In genomic region chr3:134313839-134314587, GRCh38 we compare ENCODE assay signal across 8 cellular contexts.
DNase-seq lines count a peak whose midpoint lies in the region; ATAC-seq and TF ChIP-seq lines count a peak whose summit lies in the region.

No MANE protein-coding gene starts in this region.

- H3K27ac ChIP-seq in H9 (ENCODE audit: insufficient read length, low read depth, low read length), result no peak overlapping the region
- peak overlapping the region; percentile 88 to 94 for H3K27ac ChIP-seq in breast epithelium
- no peak overlapping the region for H3K27ac ChIP-seq in iPS-18a (ENCODE audit: low read length)
- no peak overlapping the region for H3K27ac ChIP-seq in CD4-positive, alpha-beta T cell (ENCODE audit: low read depth, low read length)

- H3K4me2 ChIP-seq in H9 (ENCODE audit: insufficient read depth, insufficient read length, low read length) (peak overlapping the region; percentile 59), skeletal muscle satellite cell (ENCODE audit: low read length) (peak overlapping the region; percentile 84)

- H2AFZ ChIP-seq in H9 (ENCODE audit: low read length), result no peak overlapping the region

- peak overlapping the region; percentile 55 for H4K5ac ChIP-seq in H9 (ENCODE audit: insufficient read length, low read depth, low read length)

- H3K79me1 ChIP-seq in H9 (ENCODE audit: insufficient read depth, low read depth, low read length, poor library complexity, severe bottlenecking), result no peaks in the 10 kb centered on the region

- peaks cover 34% of the 10 kb centered on the region for H3K27me3 Mint-ChIP-seq in H9 (ENCODE audit: low read depth)
- H3K27me3 Mint-ChIP-seq in CD4-positive, alpha-beta T cell, result peaks cover 36% of the 10 kb centered on the region
- peaks cover 27% of the 10 kb centered on the region for H3K27me3 Mint-ChIP-seq in activated CD8-positive, alpha-beta T cell treated with anti-CD3 and anti-CD28 coated beads for 36 hours

- TF ChIP-seq CTCF in H9 (conservative IDR thresholded peaks at IDR 0.05) (no peak), breast epithelium (IDR thresholded peaks at IDR 0.05) (no peak)
- no peak for TF ChIP-seq CTCF in CD4-positive, alpha-beta T cell (IDR thresholded peaks at IDR 0.05)
- TF ChIP-seq CTCF in activated CD8-positive, alpha-beta T cell treated with anti-CD3 and anti-CD28 coated beads for 36 hours (IDR thresholded peaks at IDR 0.05), result no peak

- H3K36me3 ChIP-seq in breast epithelium (no peaks in the 10 kb centered on the region), iPS-18a (ENCODE audit: control insufficient read depth, low read depth, low read length) (no peaks in the 10 kb centered on the region), skeletal muscle satellite cell (ENCODE audit: insufficient read depth, low read length) (no peaks in the 10 kb centered on the region)

- no peak overlapping the region for H3K23ac ChIP-seq in H9 (ENCODE audit: insufficient read length, low read depth, low read length)

- H2BK120ac ChIP-seq in H9 (ENCODE audit: low read depth, low read length, poor library complexity, severe bottlenecking), result peak overlapping the region; percentile 56

- peak overlapping the region; percentile 96 for H3K18ac ChIP-seq in H9 (ENCODE audit: insufficient read length, low read depth, low read length)

- CTCF ChIA-PET in CD4-positive, alpha-beta T cell (lab: Charles Lee), result no interaction called here
- CTCF ChIA-PET in activated CD8-positive, alpha-beta T cell treated with anti-CD3 and anti-CD28 coated beads for 36 hours (lab: Charles Lee), result interaction anchor here (1.5 to 1.7 kb wide), 2 partner anchors 159 to 160 kb away, joined by 4 to 9 read pairs; no protein-coding TSS in a partner anchor

- POLR2A ChIA-PET in CD4-positive, alpha-beta T cell (lab: Charles Lee), result no interaction called here
- POLR2A ChIA-PET in activated CD8-positive, alpha-beta T cell treated with anti-CD3 and anti-CD28 coated beads for 36 hours (lab: Charles Lee), result no interaction called here

- no peak overlapping the region for H4K8ac ChIP-seq in H9 (replicated peaks; ENCODE audit: insufficient read length, low read depth, low read length)

- peak overlapping the region; percentile 3 for H4K91ac ChIP-seq in H9 (ENCODE audit: insufficient read length, low read depth, low read length)

- no peak for TF ChIP-seq POLR2A in breast epithelium (IDR thresholded peaks at IDR 0.05)

- peak overlapping the region; percentile 77 for H2BK12ac ChIP-seq in H9 (ENCODE audit: insufficient read length, low read depth, low read length)

- H3K56ac ChIP-seq in H9 (ENCODE audit: insufficient read length, low read depth, low read length), result no peak overlapping the region

- H2BK5ac ChIP-seq in H9 (ENCODE audit: insufficient read length, low read length), result no peak overlapping the region

- no peaks in the 10 kb centered on the region for H3K36me3 Mint-ChIP-seq in H9 (ENCODE audit: insufficient read depth in 1 of 3, low read depth in 3 of 3)
- no peaks in the 10 kb centered on the region for H3K36me3 Mint-ChIP-seq in CD4-positive, alpha-beta T cell (ENCODE audit: low read depth)
- no peaks in the 10 kb centered on the region for H3K36me3 Mint-ChIP-seq in activated CD8-positive, alpha-beta T cell treated with anti-CD3 and anti-CD28 coated beads for 36 hours (ENCODE audit: low read depth)

- H2BK20ac ChIP-seq in H9 (ENCODE audit: low read depth, low read length, poor library complexity, severe bottlenecking), result no peak overlapping the region

- peak overlapping the region; percentile 72 for H2AK5ac ChIP-seq in H9 (ENCODE audit: insufficient read length, low read length)

- H3T11ph ChIP-seq in H9 (ENCODE audit: low read length), result no peak overlapping the region

- H3K9ac ChIP-seq in H9 (ENCODE audit: extremely low read depth, insufficient read length, low read length), result peak overlapping the region; percentile 81
- H3K9ac ChIP-seq in iPS-18a (ENCODE audit: low read length), result peak overlapping the region; percentile 62
- H3K9ac ChIP-seq in skeletal muscle satellite cell (ENCODE audit: low read depth, low read length), result peak overlapping the region; percentile 91

- ATAC-seq in CD4-positive, alpha-beta T cell (ENCODE audit: poor library complexity), result no peak
- no peak for ATAC-seq in activated CD8-positive, alpha-beta T cell treated with anti-CD3 and anti-CD28 coated beads for 36 hours
- no peak for ATAC-seq in GM18519 (IDR thresholded peaks at IDR 0.05; ENCODE audit: low FRiP score, unreplicated experiment)

- no peak overlapping the region; the same call in 1 of the 2 replicates for H2BK15ac ChIP-seq in H9 (ENCODE audit: low read depth, low read length)

- intact Hi-C loops in breast epithelium (cut with DNase I; ENCODE audit: low total_unique reads), result loop anchor here (5.0 kb wide), 1 partner anchor 158 kb away; no protein-coding TSS in a partner anchor
- intact Hi-C loops in CD4-positive, alpha-beta T cell (cut with DNase I, micrococcal nuclease), result no loop called here
- intact Hi-C loops in activated CD8-positive, alpha-beta T cell treated with anti-CD3 and anti-CD28 coated beads for 36 hours (cut with micrococcal nuclease), result no loop called here

- H3K4me3 ChIP-seq in breast epithelium, result peak overlapping the region; percentile 51 to 68 (median 55)
- H3K4me3 ChIP-seq in iPS-18a (ENCODE audit: low read length), result peak overlapping the region; percentile 61
- H3K4me3 ChIP-seq in skeletal muscle satellite cell (ENCODE audit: low read length), result peak overlapping the region; percentile 66

- peak overlapping the region in 1 of 3 experiments; percentile 48; a peak in 1 of 7 replicates for H3K27ac Mint-ChIP-seq in H9
- H3K27ac Mint-ChIP-seq in CD4-positive, alpha-beta T cell, result no peak overlapping the region
- no peak overlapping the region for H3K27ac Mint-ChIP-seq in activated CD8-positive, alpha-beta T cell treated with anti-CD3 and anti-CD28 coated beads for 36 hours

- peak overlapping the region; percentile 81; the same call in 1 of the 2 replicates for H3K4ac ChIP-seq in H9 (ENCODE audit: low read depth, low read length)

- peak; percentile 25 for DNase-seq in H9
- no peak for DNase-seq in breast epithelium (ENCODE audit: low spot score in 2 of 2)
- no peak for DNase-seq in CD4-positive, alpha-beta T cell
- no peak for DNase-seq in activated CD8-positive, alpha-beta T cell treated with anti-CD3 and anti-CD28 coated beads for 36 hours
- no peak for DNase-seq in retina

- no CpG with 5 or more reads among the region's 11 CpGs for WGBS in H9 (ENCODE audit: extremely low coverage, insufficient read length, low lambda C conversion rate)

- no peaks in the 10 kb centered on the region for H4K20me1 ChIP-seq in H9 (ENCODE audit: control insufficient read depth, insufficient read depth, insufficient read length)

- H3K9me3 Mint-ChIP-seq in H9, result peaks cover 0 to 3% of the 10 kb centered on the region in 2 experiments; a peak in 1 of 5 replicates
- H3K9me3 Mint-ChIP-seq in CD4-positive, alpha-beta T cell, result no peaks in the 10 kb centered on the region
- no peaks in the 10 kb centered on the region for H3K9me3 Mint-ChIP-seq in activated CD8-positive, alpha-beta T cell treated with anti-CD3 and anti-CD28 coated beads for 36 hours

- H3K4me3 Mint-ChIP-seq in H9, result peak overlapping the region; percentile 45 to 73
- H3K4me3 Mint-ChIP-seq in CD4-positive, alpha-beta T cell, result no peak overlapping the region
- H3K4me3 Mint-ChIP-seq in activated CD8-positive, alpha-beta T cell treated with anti-CD3 and anti-CD28 coated beads for 36 hours, result no peak overlapping the region

- peak overlapping the region; percentile 96 for H3K14ac ChIP-seq in H9 (ENCODE audit: insufficient read depth, low read length)

- H3K4me1 Mint-ChIP-seq in H9, result peaks cover 36% of the 10 kb centered on the region in 2 experiments
- H3K4me1 Mint-ChIP-seq in CD4-positive, alpha-beta T cell (ENCODE audit: low read depth), result no peaks in the 10 kb centered on the region
- no peaks in the 10 kb centered on the region for H3K4me1 Mint-ChIP-seq in activated CD8-positive, alpha-beta T cell treated with anti-CD3 and anti-CD28 coated beads for 36 hours (ENCODE audit: low read depth)

- no peaks in the 10 kb centered on the region for H3K79me2 ChIP-seq in H9 (ENCODE audit: insufficient read depth, low read length)

- H3K27me3 ChIP-seq in H9 (ENCODE audit: insufficient read depth, low read length), result peaks cover 3% of the 10 kb centered on the region; the same call in 1 of the 2 replicates
- H3K27me3 ChIP-seq in breast epithelium, result no peaks in the 10 kb centered on the region
- H3K27me3 ChIP-seq in iPS-18a (ENCODE audit: control insufficient read depth, insufficient read depth, low read length), result peaks cover 33% of the 10 kb centered on the region
- no peaks in the 10 kb centered on the region for H3K27me3 ChIP-seq in skeletal muscle satellite cell (ENCODE audit: control insufficient read depth, insufficient read depth, low read length)
- peaks cover 19% of the 10 kb centered on the region for H3K27me3 ChIP-seq in CD4-positive, alpha-beta T cell (ENCODE audit: control insufficient read depth, insufficient read depth, low read length)

- peaks cover 5% of the 10 kb centered on the region for H3K23me2 ChIP-seq in H9 (ENCODE audit: insufficient read length, low read depth, low read length, poor library complexity, severe bottlenecking)

- H3K4me1 ChIP-seq in H9 (ENCODE audit: insufficient read depth, low read length) (peaks cover 17% of the 10 kb centered on the region; the same call in 1 of the 2 replicates), breast epithelium (peaks cover 3 to 17% of the 10 kb centered on the region in 2 donors), iPS-18a (ENCODE audit: control insufficient read depth, low read depth, low read length) (peaks cover 11% of the 10 kb centered on the region), skeletal muscle satellite cell (ENCODE audit: control insufficient read depth, insufficient read depth, low read length) (peaks cover 92% of the 10 kb centered on the region)

- H3K9me3 ChIP-seq in H9 (ENCODE audit: control insufficient read depth, low read depth, low read length) (no peaks in the 10 kb centered on the region), breast epithelium (no peaks in the 10 kb centered on the region), iPS-18a (ENCODE audit: control insufficient read depth, low read depth, low read length) (no peaks in the 10 kb centered on the region), skeletal muscle satellite cell (replicated peaks; ENCODE audit: low read length) (no peaks in the 10 kb centered on the region)
- H3K9me3 ChIP-seq in CD4-positive, alpha-beta T cell (ENCODE audit: control insufficient read depth, low read length), result no peaks in the 10 kb centered on the region

Comparison
In these comparisons a context has a peak if more than half of its experiments do, and no peak if none do; other contexts are left out.
1. H3K27ac ChIP-seq: peak in breast epithelium (2 of 2); none in H9 (single experiment), iPS-18a (single experiment) and CD4-positive, alpha-beta T cell (single experiment).
2. H3K4me3 Mint-ChIP-seq: peak in H9 (2 of 2); none in CD4-positive, alpha-beta T cell (single experiment) and activated CD8-positive, alpha-beta T cell treated with anti-CD3 and anti-CD28 coated beads for 36 hours (single experiment).
3. Peak in every context shown above with its lines, with median percentiles within 50 percentile points of each other: H3K9ac ChIP-seq and H3K4me3 ChIP-seq.